ENCODE assay signal across 11 cellular contexts in genomic region chr3:127889461-127889863, GRCh38. TPM values are rescaled to one million over a fixed set of nuclear protein-coding genes. Genes with fewer than 3 reads are reported as not detected.
A peak's percentile ranks its signal among the peaks of the same experiment; 100 is the strongest.
DNase-seq lines count a peak whose midpoint lies in the region; ATAC-seq and TF ChIP-seq lines count a peak whose summit lies in the region.
"Had no signal": no experiment of that assay in that cellular context is flagged by ENCODE, and none has a peak within 500 bp of the region (broad histone marks: within the 10 kb centered on the region; RNA-seq: fewer than 3 reads in every experiment).

No MANE protein-coding gene starts in this region.

- intact Hi-C loops in adrenal gland (cut with DNase I), result no loop called here

- TF ChIP-seq CTCF in adrenal gland (IDR thresholded peaks at IDR 0.05) (no peak), fibroblast of mammary gland (conservative IDR thresholded peaks at IDR 0.05; ENCODE audit: control insufficient read depth, insufficient read depth, low read depth, low read length) (no peak)

- no peak overlapping the region for H3K4me3 ChIP-seq in adrenal gland
- no peak overlapping the region for H3K4me3 ChIP-seq in fibroblast of mammary gland (ENCODE audit: control insufficient read depth, low read depth, low read length)
- H3K4me3 ChIP-seq in skeletal muscle cell (ENCODE audit: low read depth, low read length), result no peak overlapping the region
- H3K4me3 ChIP-seq: mucosa of descending colon had no signal

- peak in 1 of 2 donors; percentile 8 for TF ChIP-seq POLR2A in adrenal gland (IDR thresholded peaks at IDR 0.05)

- no peaks in the 10 kb centered on the region for H3K27me3 ChIP-seq in adrenal gland

- no peaks in the 10 kb centered on the region for H3K9me3 ChIP-seq in adrenal gland (replicated peaks in 1 of 3)

- 6 to 33% (median 27%) methylated on average over 1 of the region's 1 CpG for WGBS in adrenal gland, 4 donors

- H3K4me1 ChIP-seq in adrenal gland (replicated peaks in 1 of 2), result peaks cover 20 to 22% of the 10 kb centered on the region in 2 donors

- DNase-seq in HCEC 1CT (peak; percentile 87), adrenal gland (peak; percentile 35 to 64 (median 51)), fibroblast of mammary gland (ENCODE audit: low read depth) (peak; percentile 97), skeletal muscle cell (ENCODE audit: low read depth) (peak; percentile 90), putamen (ENCODE audit: low spot score) (no peak), glomerular visceral epithelial cell (ENCODE audit: extremely low spot score) (no peak)
- DNase-seq: mucosa of descending colon, SHP77 had no signal

- H3K36me3 ChIP-seq in adrenal gland (replicated peaks in 1 of 2), result no peaks in the 10 kb centered on the region

- ATAC-seq in GM18498 (IDR thresholded peaks at IDR 0.05; ENCODE audit: unreplicated experiment), result no peak
- no peak for ATAC-seq in GM19463 (IDR thresholded peaks at IDR 0.05; ENCODE audit: unreplicated experiment)

- peak overlapping the region in 4 of 5 donors; percentile 43 to 89 (median 60) for H3K27ac ChIP-seq in adrenal gland

RNA-seq across cellular contexts. Expression of gene KBTBD12, which starts 25.6 kb away (rescaled TPM):
- under 1 TPM; 0.07 to 0.95 (median 0.33) TPM for total RNA-seq in adrenal gland
- polyA plus RNA-seq in adrenal gland, result under 1 TPM; 0.24 to 0.57 (median 0.55) TPM
- total RNA-seq: activated CD8-positive, alpha-beta memory T cell treated with anti-CD3 and anti-CD28 coated beads for 36 hours had no signal

Comparison
In these comparisons a context has a peak if more than half of its experiments do, and no peak if none do; other contexts are left out.
1. DNase-seq: peak in HCEC 1CT (single experiment), adrenal gland (7 of 7), fibroblast of mammary gland (single experiment) and skeletal muscle cell (single experiment); none in putamen (single experiment) and glomerular visceral epithelial cell (single experiment).